ENCODE assay signal across 19 cellular contexts in the genomic region with DNA sequence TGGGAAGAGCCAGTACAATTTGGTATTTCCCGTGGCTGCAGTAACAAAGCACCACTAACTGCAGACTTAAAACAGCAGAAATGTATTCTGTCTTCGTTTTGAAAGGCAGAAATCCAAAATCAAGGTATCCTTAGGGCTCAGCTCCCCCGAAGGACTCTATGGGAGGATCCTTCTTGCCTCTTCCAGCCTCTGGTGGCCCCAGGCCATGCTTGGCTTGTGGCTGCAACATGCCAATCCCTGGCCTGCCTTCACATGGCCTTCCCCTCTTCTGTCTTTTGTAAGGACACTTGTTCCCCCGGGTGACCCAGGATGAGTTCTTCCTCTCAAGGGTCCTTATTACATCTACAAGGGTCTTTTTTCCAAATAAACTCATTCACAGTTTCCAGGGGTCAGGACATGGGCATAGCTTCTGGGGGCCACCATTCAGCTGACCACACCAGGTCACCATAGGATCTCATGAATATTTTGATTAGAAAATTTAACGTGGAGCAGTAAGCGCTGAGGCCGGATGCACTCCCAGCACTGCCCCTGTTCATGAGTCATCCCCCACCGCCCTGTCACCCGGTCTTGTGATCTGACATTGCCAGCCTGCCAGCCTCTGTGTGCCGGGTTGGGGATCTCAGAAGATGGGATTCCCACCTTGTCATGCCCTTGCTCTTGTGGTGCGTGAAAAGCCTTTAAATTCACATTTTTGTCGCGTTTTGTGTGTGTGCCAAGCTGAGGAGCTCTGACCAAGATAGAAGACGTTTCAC.
DNase-seq lines count a peak whose midpoint lies in the region; ATAC-seq and TF ChIP-seq lines count a peak whose summit lies in the region.
"Had no signal": no experiment of that assay in that cellular context is flagged by ENCODE, and none has a peak within 500 bp of the region (broad histone marks: within the 10 kb centered on the region; RNA-seq: fewer than 3 reads in every experiment).

No MANE protein-coding gene starts in this region.

- no peak overlapping the region for H3K4me3 Mint-ChIP-seq in chondrocyte (ENCODE audit: unreplicated experiment)
- no peak overlapping the region for H3K4me3 Mint-ChIP-seq in activated CD8-positive, alpha-beta T cell treated with anti-CD3 and anti-CD28 coated beads, Interleukin-2, amount 10 ng/mL, durations not matched to agents 7 days and 5 days
- H3K4me3 Mint-ChIP-seq: central memory CD8-positive, alpha-beta T cell; effector memory CD8-positive, alpha-beta T cell had no signal

- no peaks in the 10 kb centered on the region for H4K20me1 ChIP-seq in SK-N-SH (ENCODE audit: insufficient read depth)

- ATAC-seq in activated CD8-positive, alpha-beta T cell treated with anti-CD3 and anti-CD28 coated beads, Interleukin-2, amount 10 ng/mL, durations not matched to agents 7 days and 5 days: no peak
- ATAC-seq: effector memory CD8-positive, alpha-beta T cell; stimulated activated naive CD8-positive, alpha-beta T cell treated with anti-CD3 and anti-CD28 coated beads, Interleukin-15, Interleukin-2, amounts not matched to agents 100 U/mL and 50 U/mL, for 24 hours had no signal

- peaks cover 22% of the 10 kb centered on the region for H3K4me1 Mint-ChIP-seq in chondrocyte (ENCODE audit: low read depth)
- H3K4me1 Mint-ChIP-seq in activated CD8-positive, alpha-beta T cell treated with anti-CD3 and anti-CD28 coated beads, Interleukin-2, amount 10 ng/mL, durations not matched to agents 7 days and 5 days (ENCODE audit: low read depth): no peaks in the 10 kb centered on the region
- H3K4me1 Mint-ChIP-seq: central memory CD8-positive, alpha-beta T cell had no signal

- H3K36me3 Mint-ChIP-seq in chondrocyte (ENCODE audit: low read depth): peaks cover 41% of the 10 kb centered on the region
- no peaks in the 10 kb centered on the region for H3K36me3 Mint-ChIP-seq in activated CD8-positive, alpha-beta T cell treated with anti-CD3 and anti-CD28 coated beads, Interleukin-2, amount 10 ng/mL, durations not matched to agents 7 days and 5 days (ENCODE audit: low read depth)

- no peak overlapping the region for H2AFZ ChIP-seq in SK-N-SH (ENCODE audit: low read depth)
- H2AFZ ChIP-seq: PC-9 had no signal

- WGBS in SK-N-SH (ENCODE audit: low lambda C conversion rate): 93% methylated on average over 13 of the region's 14 CpGs

- H3K36me3 ChIP-seq in SK-N-SH (replicated peaks in 1 of 2; ENCODE audit: control insufficient read depth in 1 of 2, insufficient read depth in 2 of 2, low read length in 1 of 2): peaks cover 3 to 24% of the 10 kb centered on the region in 2 experiments
- H3K36me3 ChIP-seq: heart right ventricle, neutrophil had no signal

- H3K4me2 ChIP-seq in SK-N-SH: no peak overlapping the region
- H3K4me2 ChIP-seq: PC-9 had no signal

- no peaks in the 10 kb centered on the region for H3K4me1 ChIP-seq in SK-N-SH (ENCODE audit: control insufficient read depth in 1 of 2, insufficient read depth in 2 of 2, low read depth in 1 of 2, low read length in 1 of 2)
- H3K4me1 ChIP-seq: upper lobe of left lung had no signal

- POLR2A ChIA-PET in activated CD8-positive, alpha-beta T cell treated with anti-CD3 and anti-CD28 coated beads, Interleukin-2, amount 10 ng/mL, durations not matched to agents 7 days and 5 days (lab: Charles Lee): no interaction called here
- POLR2A ChIA-PET in SK-N-SH (lab: Yijun Ruan, JAX): no interaction called here

- TF ChIP-seq EP300 in SK-N-SH (IDR thresholded peaks at IDR 0.05; ENCODE audit: borderline replicate concordance in 1 of 2, low read depth in 1 of 2, low read length in 1 of 2): no peak

- H3K9me3 Mint-ChIP-seq in chondrocyte (ENCODE audit: low read depth): no peaks in the 10 kb centered on the region
- no peaks in the 10 kb centered on the region for H3K9me3 Mint-ChIP-seq in activated CD8-positive, alpha-beta T cell treated with anti-CD3 and anti-CD28 coated beads, Interleukin-2, amount 10 ng/mL, durations not matched to agents 7 days and 5 days (ENCODE audit: insufficient read depth)
- H3K9me3 Mint-ChIP-seq: central memory CD8-positive, alpha-beta T cell; effector memory CD8-positive, alpha-beta T cell had no signal

- no peak for TF ChIP-seq RAD21 in SK-N-SH (IDR thresholded peaks at IDR 0.05; ENCODE audit: low read length)

- peak overlapping the region; percentile 86 for H3K27ac Mint-ChIP-seq in chondrocyte (ENCODE audit: unreplicated experiment)
- H3K27ac Mint-ChIP-seq in activated CD8-positive, alpha-beta T cell treated with anti-CD3 and anti-CD28 coated beads, Interleukin-2, amount 10 ng/mL, durations not matched to agents 7 days and 5 days: no peak overlapping the region
- H3K27ac Mint-ChIP-seq: effector memory CD8-positive, alpha-beta T cell had no signal

- no peak overlapping the region for H3K9ac ChIP-seq in SK-N-SH

- H3F3A ChIP-seq in SK-N-SH (replicated peaks; ENCODE audit: insufficient read depth): no peaks in the 10 kb centered on the region

- CTCF ChIA-PET in activated CD8-positive, alpha-beta T cell treated with anti-CD3 and anti-CD28 coated beads, Interleukin-2, amount 10 ng/mL, durations not matched to agents 7 days and 5 days (lab: Charles Lee): no interaction called here
- CTCF ChIA-PET in SK-N-SH (lab: Yijun Ruan, JAX): interaction anchor here (1.2 to 1.8 kb wide), 3 partner anchors 66 to 117 kb away, joined by 3 to 7 read pairs (median 3); no protein-coding TSS in a partner anchor

- no peaks in the 10 kb centered on the region for H3K27me3 Mint-ChIP-seq in chondrocyte (ENCODE audit: low read depth)
- no peaks in the 10 kb centered on the region for H3K27me3 Mint-ChIP-seq in activated CD8-positive, alpha-beta T cell treated with anti-CD3 and anti-CD28 coated beads, Interleukin-2, amount 10 ng/mL, durations not matched to agents 7 days and 5 days (ENCODE audit: low read depth)
- H3K27me3 Mint-ChIP-seq: central memory CD8-positive, alpha-beta T cell had no signal

- no peak for TF ChIP-seq POLR2A in NB4 (IDR thresholded peaks at IDR 0.05; ENCODE audit: extremely low read depth, insufficient read length)

- DNase-seq in Daoy (ENCODE audit: low read depth) (peak; percentile 28), NB4 (ENCODE audit: low read depth) (peak; percentile 61), chondrocyte (ENCODE audit: low spot score) (no peak), myocyte (ENCODE audit: low read depth) (peak; percentile 77), NCI-H2227 treated with DMSO at 0.1 percent for 48 hours (lab: John Stamatoyannopoulos, UW) (no peak), NCI-H1092 treated with DMSO at 0.1 percent for 48 hours (lab: John Stamatoyannopoulos, UW) (no peak), SK-N-SH (no peak)
- DNase-seq in activated CD8-positive, alpha-beta T cell treated with anti-CD3 and anti-CD28 coated beads, Interleukin-2, amount 10 ng/mL, durations not matched to agents 7 days and 5 days: no peak
- DNase-seq: activated CD4-positive, alpha-beta T cell treated with anti-CD3 and anti-CD28 coated beads for 4 hours; activated effector memory CD4-positive, alpha-beta T cell treated with anti-CD3 and anti-CD28 coated beads, Interleukin-2, amount 50 U/mL, for 16 hours; effector memory CD8-positive, alpha-beta T cell; heart right ventricle; NCI-H1105 treated with DMSO at 0.1 percent for 48 hours; PC-9; stimulated activated naive CD8-positive, alpha-beta T cell treated with anti-CD3 and anti-CD28 coated beads, Interleukin-15, Interleukin-2, amounts not matched to agents 100 U/mL and 50 U/mL, for 24 hours had no signal

- H3K4me3 ChIP-seq in NB4 (ENCODE audit: low read depth, low read length) (no peak overlapping the region), SK-N-SH (ENCODE audit: low read depth in 2 of 2, low read length in 1 of 2) (no peak overlapping the region)
- H3K4me3 ChIP-seq: heart right ventricle, PC-9, upper lobe of left lung had no signal

- no peak for TF ChIP-seq CTCF in NB4 (IDR thresholded peaks at IDR 0.05; ENCODE audit: low read depth, low read length)
- TF ChIP-seq CTCF in chondrocyte (IDR thresholded peaks at IDR 0.05): no peak
- no peak for TF ChIP-seq CTCF in SK-N-SH (IDR thresholded peaks at IDR 0.05)

- no peaks in the 10 kb centered on the region for H3K9me2 ChIP-seq in SK-N-SH

- no peaks in the 10 kb centered on the region for H3K9me3 ChIP-seq in SK-N-SH
- H3K9me3 ChIP-seq: heart right ventricle, neutrophil, upper lobe of left lung had no signal

- H3K79me2 ChIP-seq in SK-N-SH (ENCODE audit: insufficient read depth): no peaks in the 10 kb centered on the region

- H3K27ac ChIP-seq in SK-N-SH (ENCODE audit: low read depth in 2 of 2, low read length in 1 of 2): no peak overlapping the region
- H3K27ac ChIP-seq: HL-60, neutrophil, PC-9 had no signal

- H3K27me3 ChIP-seq in SK-N-SH (ENCODE audit: insufficient read depth): no peaks in the 10 kb centered on the region
- H3K27me3 ChIP-seq: heart right ventricle, neutrophil, upper lobe of left lung had no signal

TF ChIP-seq in SK-N-SH, 30 proteins besides CTCF, POLR2A, EP300 and RAD21:
- TF ChIP-seq NFIC (IDR thresholded peaks at IDR 0.05; ENCODE audit: borderline replicate concordance) (no peak), IRF3 (IDR thresholded peaks at IDR 0.05; ENCODE audit: low read depth, low read length) (no peak), RCOR1 (IDR thresholded peaks at IDR 0.05; ENCODE audit: low read length) (no peak), RFX5 (IDR thresholded peaks at IDR 0.05; ENCODE audit: low read length) (no peak), RXRA (IDR thresholded peaks at IDR 0.05; ENCODE audit: borderline replicate concordance, low read depth) (no peak)

Comparison
In these comparisons a context has a peak if more than half of its experiments do, and no peak if none do; other contexts are left out.
1. DNase-seq: peak in Daoy (single experiment), NB4 (single experiment) and myocyte (single experiment); none in chondrocyte (single experiment), activated CD8-positive, alpha-beta T cell treated with anti-CD3 and anti-CD28 coated beads, Interleukin-2, amount 10 ng/mL, durations not matched to agents 7 days and 5 days (single experiment), NCI-H2227 treated with DMSO at 0.1 percent for 48 hours (single experiment), NCI-H1092 treated with DMSO at 0.1 percent for 48 hours (single experiment) and SK-N-SH (single experiment).